18 cellular contexts compared by ENCODE assay signal in the genomic region with DNA sequence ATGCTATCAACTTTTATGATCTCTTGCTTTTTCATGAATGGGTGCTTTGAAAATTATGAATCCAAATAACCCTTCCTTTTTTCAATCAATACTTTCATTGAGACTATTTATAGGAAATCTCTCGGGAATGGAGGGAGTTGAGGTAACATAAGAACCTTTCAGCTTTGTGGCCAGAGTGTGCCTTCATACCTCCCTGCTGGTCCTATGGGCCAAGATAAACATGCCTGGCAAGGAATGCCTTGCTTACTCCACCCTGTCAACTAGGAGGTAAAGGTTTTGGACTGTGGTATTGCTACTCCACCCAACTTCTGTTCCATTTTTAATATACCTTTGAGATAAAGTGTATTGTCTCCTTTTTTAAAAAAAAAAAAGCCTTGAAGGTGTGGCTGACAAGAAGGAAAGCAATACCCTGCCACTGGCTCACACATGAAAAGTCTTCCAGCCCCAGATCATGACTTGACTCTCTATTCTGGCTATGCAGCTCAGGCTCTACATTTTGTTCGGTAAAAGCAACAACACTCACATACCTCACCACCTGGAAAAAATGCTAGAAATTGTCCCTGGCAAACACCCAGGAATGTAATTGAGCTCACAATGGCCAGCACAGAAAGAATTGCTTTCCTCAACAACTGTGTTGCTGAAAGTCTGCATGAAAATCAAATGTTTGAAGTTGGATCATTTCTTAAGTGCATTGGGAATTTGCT. TPM values are rescaled to one million over a fixed set of nuclear protein-coding genes. Genes with fewer than 3 reads are reported as not detected.
DNase-seq lines count a peak whose midpoint lies in the region; FAIRE-seq and TF ChIP-seq lines count a peak whose summit lies in the region.
"Had no signal": no experiment of that assay in that cellular context is flagged by ENCODE, and none has a peak within 500 bp of the region (broad histone marks: within the 10 kb centered on the region; RNA-seq: fewer than 3 reads in every experiment).

No MANE protein-coding gene starts in this region.

- DNase-seq in H54 (ENCODE audit: insufficient read length, low spot score): no peak
- DNase-seq in ascending aorta (ENCODE audit: low spot score in 2 of 2): peak in 1 of 2 donors; percentile 71
- peak; percentile 31 for DNase-seq in fibroblast of villous mesenchyme (ENCODE audit: low read depth)
- no peak for DNase-seq in sigmoid colon
- no peak for DNase-seq in NCI-H2081 treated with DMSO at 0.1 percent for 48 hours (lab: John Stamatoyannopoulos, UW)
- DNase-seq in OCI-LY7 (ENCODE audit: low spot score): no peak
- no peak for DNase-seq in cerebellar cortex (ENCODE audit: low spot score)
- no peak for DNase-seq in AML-193 (lab: John Stamatoyannopoulos, UW)
- DNase-seq: activated T-cell treated with anti-CD3 and anti-CD28 coated beads, Interleukin-2, amount 50 U/mL, for 1 hour; DMS153; KBM-7; NCI-H1694 treated with DMSO at 0.1 percent for 48 hours; NCI-H526; ovary; stimulated activated CD4-positive, alpha-beta T cell treated with anti-CD3 and anti-CD28 coated beads, Interleukin-12 subunit alpha, Interleukin-12 subunit beta, amount 100 ng/mL, for 4 hours had no signal

- H3K27me3 ChIP-seq in ascending aorta (no peaks in the 10 kb centered on the region), sigmoid colon (no peaks in the 10 kb centered on the region)
- H3K27me3 ChIP-seq: ovary had no signal

- no peak for TF ChIP-seq POLR2A in H54 (IDR thresholded peaks at IDR 0.05; ENCODE audit: low read depth, low read length)
- no peak for TF ChIP-seq POLR2A in sigmoid colon (IDR thresholded peaks at IDR 0.05)

- no peaks in the 10 kb centered on the region for H3K36me3 ChIP-seq in ascending aorta
- no peaks in the 10 kb centered on the region for H3K36me3 ChIP-seq in sigmoid colon
- H3K36me3 ChIP-seq in OCI-LY7 (ENCODE audit: insufficient read depth, low read length): no peaks in the 10 kb centered on the region
- H3K36me3 ChIP-seq: ovary had no signal

- POLR2A ChIA-PET in OCI-LY7 (lab: Charles Lee): interaction anchor here (0.6 kb wide), 1 partner anchor 1673 kb away, joined by 3 read pairs; no protein-coding TSS in a partner anchor

- H3K27ac ChIP-seq in ascending aorta (peak overlapping the region; percentile 59 to 74), sigmoid colon (peak overlapping the region in 3 of 4 donors; percentile 26 to 78 (median 67)), OCI-LY7 (ENCODE audit: low read depth, low read length, poor library complexity, severe bottlenecking) (no peak overlapping the region)
- H3K27ac ChIP-seq: ovary, RWPE1 had no signal

- H4K20me1 ChIP-seq in OCI-LY7 (ENCODE audit: insufficient read depth, low read length): no peaks in the 10 kb centered on the region

- no peak overlapping the region for H2AFZ ChIP-seq in OCI-LY7 (ENCODE audit: low read length)

- H3K9me3 ChIP-seq in ascending aorta (no peaks in the 10 kb centered on the region), sigmoid colon (no peaks in the 10 kb centered on the region), OCI-LY7 (ENCODE audit: low read length) (no peaks in the 10 kb centered on the region)
- H3K9me3 ChIP-seq: ovary had no signal

- WGBS in sigmoid colon, 2 donors: 17 to 78% methylated on average over 2 of the region's 2 CpGs

- TF ChIP-seq CTCF in ascending aorta (IDR thresholded peaks at IDR 0.05) (no peak), fibroblast of villous mesenchyme (IDR thresholded peaks at IDR 0.05; ENCODE audit: insufficient read depth, low read depth, low read length) (no peak), sigmoid colon (IDR thresholded peaks at IDR 0.05) (no peak), OCI-LY7 (conservative IDR thresholded peaks at IDR 0.05; ENCODE audit: low read length) (no peak)

- no peak overlapping the region for H3K4me2 ChIP-seq in OCI-LY7 (ENCODE audit: low read length)

- TF ChIP-seq EP300 in sigmoid colon (IDR thresholded peaks at IDR 0.05): no peak

- H3K4me1 ChIP-seq in ascending aorta (peaks cover 3 to 39% of the 10 kb centered on the region in 2 donors), sigmoid colon (peaks cover 0 to 40% (median 27%) of the 10 kb centered on the region in 4 donors), OCI-LY7 (ENCODE audit: insufficient read depth, low read length, poor library complexity, severe bottlenecking) (no peaks in the 10 kb centered on the region)

- intact Hi-C loops in ascending aorta (cut with DNase I) (no loop called here), sigmoid colon (cut with DNase I) (no loop called here), OCI-LY7 (cut with micrococcal nuclease; ENCODE audit: unreplicated experiment) (no loop called here)

- CTCF ChIA-PET in OCI-LY7 (lab: Charles Lee; ENCODE audit: unreplicated experiment): no interaction called here

- H3K79me2 ChIP-seq in OCI-LY7 (ENCODE audit: insufficient read depth, low read depth, low read length): no peaks in the 10 kb centered on the region

- no TSS peak for BruUV-seq in OCI-LY7 (replicated peaks; lab: Mats Ljungman, UMichigan)

- H3K4me3 ChIP-seq in ascending aorta (peak overlapping the region in 1 of 2 donors; percentile 14), fibroblast of villous mesenchyme (ENCODE audit: low read depth, low read length) (no peak overlapping the region), sigmoid colon (no peak overlapping the region), OCI-LY7 (ENCODE audit: low read depth, low read length, poor library complexity, severe bottlenecking) (no peak overlapping the region)
- H3K4me3 ChIP-seq: ovary had no signal

- FAIRE-seq in H54 (lab: Jason Lieb, UNC): peak; percentile 90
- FAIRE-seq: H1 had no signal

- no peaks in the 10 kb centered on the region for H3K9me2 ChIP-seq in OCI-LY7 (ENCODE audit: insufficient read depth, low read length)

RNA-seq across cellular contexts. Expression of a gene that starts 35.8 kb away (rescaled TPM):
- total RNA-seq in ascending aorta (459 TPM), fibroblast of villous mesenchyme (324 and 401 TPM in 2 replicates), sigmoid colon (10 to 100 TPM; 15.3 to 39.6 (median 18.3) TPM), OCI-LY7 (2022) (0.10 and 0.20 TPM in 2 replicates)
- polyA plus RNA-seq in sigmoid colon: 1 to 10 TPM in 1 of 3 donors, under 1 TPM in 2; 0.23 to 2.2 (median 0.60) TPM
- total RNA-seq in OCI-LY7 (2014; rRNA removed; shearing (Covaris generic)): not detected in 2 replicates
- total RNA-seq: mononuclear cell had no signal

Comparison
In these comparisons a context has a peak if more than half of its experiments do, and no peak if none do; other contexts are left out.
1. RNA of a gene that starts 35.8 kb away (total RNA-seq): 459 TPM in ascending aorta (single experiment), 324 to 401 TPM in fibroblast of villous mesenchyme and 15.3 to 39.6 TPM in sigmoid colon; 0.10 to 0.20 TPM in OCI-LY7; every median in the first group is over 10 times any median in the second.